8 cellular contexts compared by ENCODE assay signal in the genomic region with DNA sequence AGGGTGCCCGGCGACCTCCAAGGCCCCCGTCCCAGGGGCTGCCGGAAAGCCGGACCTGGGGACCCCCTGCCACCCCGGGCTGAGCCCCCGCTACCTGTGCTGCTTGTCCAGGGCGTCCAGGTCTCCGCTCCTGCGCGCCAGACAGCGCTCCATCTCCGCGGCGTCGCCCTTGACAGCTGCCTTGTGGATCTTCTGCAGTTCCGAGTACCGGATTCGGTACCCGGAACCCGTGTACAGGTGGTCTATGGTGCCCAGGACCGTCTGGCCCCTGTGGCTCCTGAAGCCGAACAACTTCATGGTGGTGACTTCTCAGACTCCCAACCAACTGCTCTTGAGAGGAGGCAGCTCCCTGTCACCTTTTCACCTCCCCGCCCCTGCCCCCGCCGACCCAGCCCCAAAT.
DNase-seq lines count a peak whose midpoint lies in the region; ATAC-seq and TF ChIP-seq lines count a peak whose summit lies in the region.
"Not testable (repeated sequence)": the region's sequence is repeated elsewhere in the genome, so short reads cannot be mapped to it uniquely, and the experiment has no call there.

No MANE protein-coding gene starts in this region.

- intact Hi-C loops in natural killer cell (cut with micrococcal nuclease); transverse colon (cut with DNase I; ENCODE audit: low total_unique reads): not testable (repeated sequence)

- peaks cover 23% of the 10 kb centered on the region for H3K27me3 ChIP-seq in NT2/D1 (ENCODE audit: insufficient read depth, insufficient read length)
- H3K27me3 ChIP-seq in transverse colon = not testable (repeated sequence)

- TF ChIP-seq CTCF in epithelial cell of proximal tubule (conservative IDR thresholded peaks at IDR 0.05; ENCODE audit: low read depth, low read length); natural killer cell (IDR thresholded peaks at IDR 0.05); transverse colon (IDR thresholded peaks at IDR 0.05): not testable (repeated sequence)

- H3K4me3 ChIP-seq in NT2/D1 (ENCODE audit: insufficient read length, low read depth) (peak overlapping the region; percentile 59), epithelial cell of proximal tubule (ENCODE audit: low read depth, low read length) (peak overlapping the region; percentile 57), transverse colon (peak overlapping the region in 3 of 4 donors; percentile 35 to 52 (median 51))

- DNase-seq in ELF-1 (ENCODE audit: low read depth, low spot score) = peak; percentile 2
- not testable (repeated sequence) for DNase-seq in NT2/D1 (ENCODE audit: low read depth, low spot score); epithelial cell of proximal tubule (ENCODE audit: low read depth); natural killer cell; transverse colon

- WGBS in transverse colon (ENCODE audit: low coverage in 1 of 2), 2 donors = 21 to 73% methylated on average over 3 to 26 of the region's 26 CpGs

- H3K36me3 ChIP-seq in NT2/D1 (ENCODE audit: insufficient read depth, insufficient read length, low read length); transverse colon: not testable (repeated sequence)

- H3K4me1 Mint-ChIP-seq in activated naive CD4-positive, alpha-beta T cell treated with anti-CD3 and anti-CD28 coated beads, Interleukin-2, amount 50 U/mL, for 24 hours; natural killer cell: not testable (repeated sequence)

- not testable (repeated sequence) for H3K9me3 Mint-ChIP-seq in activated naive CD4-positive, alpha-beta T cell treated with anti-CD3 and anti-CD28 coated beads, Interleukin-2, amount 50 U/mL, for 24 hours; natural killer cell

- in situ Hi-C loops in transverse colon (cut with MboI; ENCODE audit: low pct_ligation_motif_present in 1 of 4, low pct_unique_long_range_greater_than_20kb in 1 of 4, low sequenced_read_pairs in 3 of 4) = not testable (repeated sequence)

- not testable (repeated sequence) for H3K36me3 Mint-ChIP-seq in activated naive CD4-positive, alpha-beta T cell treated with anti-CD3 and anti-CD28 coated beads, Interleukin-2, amount 50 U/mL, for 24 hours; natural killer cell

- peak overlapping the region in 1 of 4 donors; percentile 58 for H3K27ac ChIP-seq in transverse colon

- not testable (repeated sequence) for H3K27ac Mint-ChIP-seq in activated naive CD4-positive, alpha-beta T cell treated with anti-CD3 and anti-CD28 coated beads, Interleukin-2, amount 50 U/mL, for 24 hours
- peak overlapping the region in 1 of 2 donors; percentile 82 for H3K27ac Mint-ChIP-seq in natural killer cell

- ATAC-seq in GM19455 (IDR thresholded peaks at IDR 0.05; ENCODE audit: unreplicated experiment) = peak; percentile 26
- peak; percentile 14 for ATAC-seq in HG03064 (IDR thresholded peaks at IDR 0.05; ENCODE audit: low read depth, unreplicated experiment)
- peak; percentile 7 to 30 (median 15) for ATAC-seq in natural killer cell

- H3K9me3 ChIP-seq in NT2/D1 (ENCODE audit: insufficient read depth, low read length); transverse colon: not testable (repeated sequence)

- H3K4me1 ChIP-seq in NT2/D1 (ENCODE audit: insufficient read depth, insufficient read length); transverse colon: not testable (repeated sequence)

- H3K9ac ChIP-seq in NT2/D1 (ENCODE audit: insufficient read length, low read depth) = peak overlapping the region; percentile 72

- H3K27me3 Mint-ChIP-seq in activated naive CD4-positive, alpha-beta T cell treated with anti-CD3 and anti-CD28 coated beads, Interleukin-2, amount 50 U/mL, for 24 hours; natural killer cell (ENCODE audit: low read depth in 2 of 2): not testable (repeated sequence)

- not testable (repeated sequence) for TF ChIP-seq POLR2A in transverse colon (IDR thresholded peaks at IDR 0.05)

- peak overlapping the region; percentile 67 for H3K4me3 Mint-ChIP-seq in activated naive CD4-positive, alpha-beta T cell treated with anti-CD3 and anti-CD28 coated beads, Interleukin-2, amount 50 U/mL, for 24 hours
- H3K4me3 Mint-ChIP-seq in natural killer cell = peak overlapping the region; percentile 85

- TF ChIP-seq EP300 in transverse colon (IDR thresholded peaks at IDR 0.05; ENCODE audit: low read depth) = not testable (repeated sequence)
